8 cellular contexts compared by ENCODE assay signal in genomic region chr2:191740016-191740419, GRCh38.
DNase-seq lines count a peak whose midpoint lies in the region; ATAC-seq, FAIRE-seq and TF ChIP-seq lines count a peak whose summit lies in the region.

No MANE protein-coding gene starts in this region.

- no peaks in the 10 kb centered on the region for H3K79me2 ChIP-seq in OCI-LY3 (ENCODE audit: low read length)

- H3K36me3 ChIP-seq in OCI-LY3 (replicated peaks; ENCODE audit: low read depth, low read length) (no peaks in the 10 kb centered on the region), BE2C (no peaks in the 10 kb centered on the region), esophagus muscularis mucosa (no peaks in the 10 kb centered on the region)

- FAIRE-seq in RCC 7860 (lab: Jason Lieb, UNC), result no peak

- no peak overlapping the region for H3K4me3 ChIP-seq in OCI-LY3 (ENCODE audit: low read length)
- H3K4me3 ChIP-seq in BE2C (ENCODE audit: low read depth, low read length), result no peak overlapping the region
- no peak overlapping the region for H3K4me3 ChIP-seq in esophagus muscularis mucosa

- no peak for DNase-seq in omental fat pad (ENCODE audit: low spot score)
- DNase-seq in BE2C, result no peak
- DNase-seq in esophagus muscularis mucosa (ENCODE audit: extremely low spot score), result no peak
- DNase-seq in RCC 7860 (ENCODE audit: low spot score), result no peak

- no peaks in the 10 kb centered on the region for H3K9me3 ChIP-seq in OCI-LY3 (ENCODE audit: insufficient read depth, low read length)
- H3K9me3 ChIP-seq in BE2C, result no peaks in the 10 kb centered on the region
- H3K9me3 ChIP-seq in esophagus muscularis mucosa, result no peaks in the 10 kb centered on the region

- peaks cover 12% of the 10 kb centered on the region for H3K4me1 ChIP-seq in OCI-LY3 (ENCODE audit: low read length)
- H3K4me1 ChIP-seq in BE2C, result no peaks in the 10 kb centered on the region; the same call in 1 of the 2 replicates
- peaks cover 0 to 13% (median 6%) of the 10 kb centered on the region in 4 donors for H3K4me1 ChIP-seq in esophagus muscularis mucosa

- no peak for TF ChIP-seq EP300 in esophagus muscularis mucosa (IDR thresholded peaks at IDR 0.05)

- intact Hi-C loops in esophagus muscularis mucosa (cut with DNase I), result no loop called here

- no peak for TF ChIP-seq POLR2A in esophagus muscularis mucosa (IDR thresholded peaks at IDR 0.05; ENCODE audit: low read depth)

- H3K27me3 ChIP-seq in OCI-LY3 (ENCODE audit: low read depth, low read length) (no peaks in the 10 kb centered on the region), BE2C (no peaks in the 10 kb centered on the region), esophagus muscularis mucosa (no peaks in the 10 kb centered on the region)

- TF ChIP-seq CTCF in OCI-LY3 (IDR thresholded peaks at IDR 0.05; ENCODE audit: low read depth, low read length), result no peak
- TF ChIP-seq CTCF in omental fat pad (IDR thresholded peaks at IDR 0.05), result no peak
- TF ChIP-seq CTCF in BE2C (IDR thresholded peaks at IDR 0.05; ENCODE audit: low read depth, low read length), result no peak
- no peak for TF ChIP-seq CTCF in esophagus muscularis mucosa (IDR thresholded peaks at IDR 0.05)

- H3K27ac ChIP-seq in OCI-LY3 (ENCODE audit: low read length) (no peak overlapping the region), esophagus muscularis mucosa (replicated peaks in 1 of 4) (no peak overlapping the region)

- peak overlapping the region; percentile 34; the same call in 1 of the 2 replicates for H2AFZ ChIP-seq in OCI-LY3 (ENCODE audit: low read depth, low read length)

- peak overlapping the region; percentile 19 for H3K4me2 ChIP-seq in OCI-LY3 (ENCODE audit: low read length)

- peak; percentile 81 for ATAC-seq in GM18520 (IDR thresholded peaks at IDR 0.05; ENCODE audit: unreplicated experiment)
- peak; percentile 93 for ATAC-seq in HG02588 (IDR thresholded peaks at IDR 0.05; ENCODE audit: unreplicated experiment)
- peak; percentile 54 for ATAC-seq in esophagus mucosa
- ATAC-seq in omental fat pad (ENCODE audit: low FRiP score), result no peak

- no peak overlapping the region for H3K9ac ChIP-seq in OCI-LY3 (ENCODE audit: low read length)

- no peaks in the 10 kb centered on the region for H4K20me1 ChIP-seq in OCI-LY3 (ENCODE audit: insufficient read depth, low read length)
